Comparison of ENCODE assay signal across 26 cellular contexts in genomic region chr12:31664038-31664437, GRCh38.
"Had no signal": no experiment of that assay in that cellular context is flagged by ENCODE, and none has a peak within 500 bp of the region (broad histone marks: within the 10 kb centered on the region; RNA-seq: fewer than 3 reads in every experiment).

No MANE protein-coding gene starts in this region.

- H3K27me3 Mint-ChIP-seq: naive thymus-derived CD8-positive, alpha-beta T cell; progenitor cell of endocrine pancreas had no signal

- ATAC-seq: esophagus mucosa; foreskin keratinocyte; gastroesophageal sphincter; heart left ventricle; left cardiac atrium; lower lobe of right lung; naive thymus-derived CD8-positive, alpha-beta T cell; pancreas; sciatic nerve; stimulated activated effector memory CD8-positive, alpha-beta T cell treated with anti-CD3 and anti-CD28 coated beads, Interleukin-12 subunit alpha, Interleukin-12 subunit beta, amount 100 ng/mL, for 72 hours had no signal

- H3K4me3 Mint-ChIP-seq: naive thymus-derived CD8-positive, alpha-beta T cell; stimulated activated effector memory CD8-positive, alpha-beta T cell treated with anti-CD3 and anti-CD28 coated beads, Interleukin-12 subunit alpha, Interleukin-12 subunit beta, amount 100 ng/mL, for 72 hours had no signal

- DNase-seq: dorsolateral prefrontal cortex; effector CD4-positive, alpha-beta T cell; foreskin keratinocyte; heart left ventricle; left cardiac atrium; left ventricle myocardium inferior; lower lobe of right lung; naive thymus-derived CD8-positive, alpha-beta T cell; pancreas; stimulated activated CD4-positive, alpha-beta T cell treated with anti-CD3 and anti-CD28 coated beads, Interleukin-2, amount 100 ng/mL, for 24 hours; stimulated activated CD4-positive, alpha-beta T cell treated with anti-CD3 and anti-CD28 coated beads, Interleukin-4, amount 100 ng/mL, for 24 hours; stimulated activated naive CD4-positive, alpha-beta T cell treated with Interleukin-2 at 50 U/mL for 16 hours; substantia nigra; testis; tibial artery; upper lobe of left lung had no signal

- H3K4me1 Mint-ChIP-seq: stimulated activated effector memory CD8-positive, alpha-beta T cell treated with anti-CD3 and anti-CD28 coated beads, Interleukin-12 subunit alpha, Interleukin-12 subunit beta, amount 100 ng/mL, for 72 hours had no signal

- H3K36me3 ChIP-seq: lower lobe of right lung, neutrophil had no signal

- H3K27me3 ChIP-seq: dorsolateral prefrontal cortex, foreskin keratinocyte, gastroesophageal sphincter, heart left ventricle, hepatocyte, neutrophil, pancreas, testis, tibial artery, upper lobe of left lung had no signal

- H3K9me3 ChIP-seq: neutrophil, pancreas, testis had no signal

- H3K27ac ChIP-seq: dorsolateral prefrontal cortex, epithelial cell of prostate, foreskin keratinocyte, gastroesophageal sphincter, heart left ventricle, hepatocyte, left ventricle myocardium inferior, lower lobe of right lung, neutrophil, pancreas, testis, tibial artery, upper lobe of left lung had no signal

- H3K36me3 Mint-ChIP-seq: stimulated activated effector memory CD8-positive, alpha-beta T cell treated with anti-CD3 and anti-CD28 coated beads, Interleukin-12 subunit alpha, Interleukin-12 subunit beta, amount 100 ng/mL, for 72 hours had no signal

- H3K4me1 ChIP-seq: testis had no signal

- H3K27ac Mint-ChIP-seq: naive thymus-derived CD8-positive, alpha-beta T cell; progenitor cell of endocrine pancreas; stimulated activated effector memory CD8-positive, alpha-beta T cell treated with anti-CD3 and anti-CD28 coated beads, Interleukin-12 subunit alpha, Interleukin-12 subunit beta, amount 100 ng/mL, for 72 hours had no signal

- FAIRE-seq: colon, pancreas, urothelium cell line had no signal

- H3K4me3 ChIP-seq: dorsolateral prefrontal cortex, gastroesophageal sphincter, heart left ventricle, hepatocyte, left ventricle myocardium inferior, lower lobe of right lung, pancreas, testis, tibial artery, upper lobe of left lung had no signal
